In the genomic region with DNA sequence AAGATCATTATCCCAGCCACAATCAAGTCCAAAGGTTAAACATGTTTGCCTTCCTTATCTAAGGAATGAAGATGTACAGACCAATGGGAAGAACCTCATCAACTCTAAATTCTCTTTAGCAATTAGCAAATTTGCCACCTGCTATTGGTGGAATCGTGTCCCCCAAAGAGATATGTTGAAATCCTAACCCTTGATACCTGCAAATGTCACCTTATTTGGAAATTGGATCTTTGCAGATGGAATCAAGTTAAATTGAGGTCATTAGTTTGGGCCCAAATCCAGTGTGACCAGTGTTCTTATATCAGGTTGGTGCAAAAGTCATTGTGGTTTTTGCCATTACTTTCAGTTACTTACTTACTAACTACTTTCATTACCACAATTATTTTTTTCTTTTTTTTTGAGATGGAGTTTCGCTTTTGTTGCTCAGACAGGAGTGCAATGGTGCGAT, we compare ENCODE assay signal across 12 cellular contexts.
DNase-seq lines count a peak whose midpoint lies in the region; ATAC-seq and TF ChIP-seq lines count a peak whose summit lies in the region.
"Had no signal": no experiment of that assay in that cellular context is flagged by ENCODE, and none has a peak within 500 bp of the region (broad histone marks: within the 10 kb centered on the region; RNA-seq: fewer than 3 reads in every experiment).

No MANE protein-coding gene starts in this region.

- H2AFZ ChIP-seq in KMS-11 (ENCODE audit: low read depth): no peak overlapping the region

- DNase-seq in superior temporal gyrus (ENCODE audit: extremely low spot score) (no peak), NCI-H2171 treated with DMSO at 0.1 percent for 48 hours (lab: John Stamatoyannopoulos, UW) (no peak), NCI-H2227 treated with DMSO at 0.1 percent for 48 hours (lab: John Stamatoyannopoulos, UW) (no peak)
- DNase-seq: activated B cell treated with CpG ODN at 0.5 μM for 24 hours; activated effector memory CD4-positive, alpha-beta T cell treated with anti-CD3 and anti-CD28 coated beads, Interleukin-2, amount 50 U/mL, for 16 hours; naive thymus-derived CD4-positive, alpha-beta T cell; NCI-H524; uterus had no signal

- H3K4me2 ChIP-seq in KMS-11: peak overlapping the region; percentile 46

- ATAC-seq in GM19452 (IDR thresholded peaks at IDR 0.05; ENCODE audit: unreplicated experiment) (peak; percentile 81), HG02943 (IDR thresholded peaks at IDR 0.05; ENCODE audit: low read depth, unreplicated experiment) (peak; percentile 71), GM18873 (IDR thresholded peaks at IDR 0.05; ENCODE audit: low FRiP score, unreplicated experiment) (no peak)
- ATAC-seq: naive thymus-derived CD4-positive, alpha-beta T cell had no signal

- peaks cover 23% of the 10 kb centered on the region for H3K4me1 ChIP-seq in KMS-11 (ENCODE audit: low read depth, poor library complexity, severe bottlenecking)

- H4K20me1 ChIP-seq in KMS-11 (ENCODE audit: insufficient read depth): no peaks in the 10 kb centered on the region

- no peak overlapping the region for H3K9ac ChIP-seq in KMS-11

- H3K27me3 ChIP-seq in KMS-11 (ENCODE audit: insufficient read depth, low read depth): no peaks in the 10 kb centered on the region; the same call in 1 of the 2 replicates
- H3K27me3 ChIP-seq: uterus had no signal

- H3K27ac ChIP-seq in KMS-11: no peak overlapping the region
- H3K27ac ChIP-seq: uterus had no signal

- no peaks in the 10 kb centered on the region for H3K36me3 ChIP-seq in KMS-11 (ENCODE audit: insufficient read depth)
- H3K36me3 ChIP-seq: uterus had no signal

- no peaks in the 10 kb centered on the region for H3K79me2 ChIP-seq in KMS-11 (ENCODE audit: insufficient read depth, low read depth)

- TF ChIP-seq CTCF in KMS-11 (conservative IDR thresholded peaks at IDR 0.05; ENCODE audit: low read depth, low read length): no peak

- no peak overlapping the region for H3K4me3 ChIP-seq in KMS-11 (IDR thresholded peaks at IDR 0.05; ENCODE audit: insufficient read depth, low read depth, low read length)
- H3K4me3 ChIP-seq: uterus had no signal
